ENCODE assay signal across 16 cellular contexts in genomic region chr20:52649727-52650126, GRCh38.
"Had no signal": no experiment of that assay in that cellular context is flagged by ENCODE, and none has a peak within 500 bp of the region (broad histone marks: within the 10 kb centered on the region; RNA-seq: fewer than 3 reads in every experiment).

No MANE protein-coding gene starts in this region.

- H3K27ac Mint-ChIP-seq: activated naive CD4-positive, alpha-beta T cell treated with anti-CD3 and anti-CD28 coated beads, Interleukin-2, amount 50 U/mL, for 24 hours; immature natural killer cell had no signal

- H3K4me1 Mint-ChIP-seq: immature natural killer cell had no signal

- H3K27ac ChIP-seq: ascending aorta, esophagus squamous epithelium, left ventricle myocardium inferior, thyroid gland had no signal

- H3K36me3 Mint-ChIP-seq: immature natural killer cell had no signal

- H3K36me3 ChIP-seq: ascending aorta, esophagus squamous epithelium, left ventricle myocardium inferior, thyroid gland had no signal

- H3K27me3 ChIP-seq: ascending aorta, thyroid gland had no signal

- H3K9me3 ChIP-seq: ascending aorta, esophagus squamous epithelium, left ventricle myocardium inferior, thyroid gland had no signal

- DNase-seq: activated CD4-positive, alpha-beta T cell treated with anti-CD3 and anti-CD28 coated beads, Interleukin-2, amount 50 U/mL, for 4 hours; activated gamma-delta T cell; cerebellar nuclear complex; cortex of kidney; esophagus squamous epithelium; immature natural killer cell; kidney glomerular epithelial cell; left ventricle myocardium inferior; occipital lobe; posterior cingulate gyrus; stimulated activated CD4-positive, alpha-beta T cell treated with anti-CD3 and anti-CD28 coated beads, Interleukin-1b, Interleukin-23, amount 100 ng/mL, for 48 hours; stimulated activated CD8-positive, alpha-beta memory T cell treated with anti-CD3 and anti-CD28 coated beads, Interleukin-4, amount 100 ng/mL, for 48 hours; stimulated activated naive CD4-positive, alpha-beta T cell treated with Interleukin-2 at 50 U/mL for 16 hours; thyroid gland had no signal

- H3K4me1 ChIP-seq: ascending aorta, esophagus squamous epithelium, left ventricle myocardium inferior, thyroid gland had no signal

- H3K4me3 Mint-ChIP-seq: activated naive CD4-positive, alpha-beta T cell treated with anti-CD3 and anti-CD28 coated beads, Interleukin-2, amount 50 U/mL, for 24 hours; immature natural killer cell had no signal

- H3K9me3 Mint-ChIP-seq: activated naive CD4-positive, alpha-beta T cell treated with anti-CD3 and anti-CD28 coated beads, Interleukin-2, amount 50 U/mL, for 24 hours; immature natural killer cell had no signal

- H3K27me3 Mint-ChIP-seq: activated naive CD4-positive, alpha-beta T cell treated with anti-CD3 and anti-CD28 coated beads, Interleukin-2, amount 50 U/mL, for 24 hours had no signal

- H3K4me3 ChIP-seq: ascending aorta, esophagus squamous epithelium, left ventricle myocardium inferior, thyroid gland had no signal
